In the genomic region with DNA sequence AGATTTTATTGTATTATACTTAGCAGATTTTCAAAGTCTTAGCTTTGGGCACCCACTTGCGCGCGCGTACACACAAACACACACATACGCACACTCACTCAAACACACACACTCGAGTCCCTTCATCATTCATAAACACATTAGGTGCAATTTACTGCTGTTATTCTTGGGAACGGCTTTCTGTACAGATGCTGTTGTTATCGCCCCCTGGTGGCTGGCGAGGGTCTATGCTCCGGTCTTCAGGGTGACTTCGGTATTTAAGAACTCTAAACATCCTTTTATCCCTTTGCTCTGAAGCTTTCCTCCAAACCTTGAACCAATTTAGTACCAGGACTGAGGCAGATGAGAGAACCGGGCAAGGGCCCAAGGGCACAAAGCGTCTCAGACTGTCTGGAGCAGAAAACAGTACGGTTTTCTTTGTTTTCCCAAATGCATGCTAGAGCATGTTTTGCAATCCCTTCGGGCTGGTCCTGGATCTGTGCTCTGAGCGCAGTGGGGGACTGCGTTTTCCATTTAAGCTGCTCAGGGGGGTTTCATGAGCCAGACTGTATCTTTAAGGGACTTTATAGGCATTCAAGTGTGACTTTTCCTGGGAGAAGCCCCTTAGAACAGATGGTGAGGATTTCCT, we compare ENCODE assay signal across 8 cellular contexts. TPM values are rescaled to one million over a fixed set of nuclear protein-coding genes. Genes with fewer than 3 reads are reported as not detected.
DNase-seq lines count a peak whose midpoint lies in the region; ATAC-seq and TF ChIP-seq lines count a peak whose summit lies in the region.

No MANE protein-coding gene starts in this region.

- RAD21 ChIA-PET in HCT116 (lab: Charles Lee; ENCODE audit: low non-redundant PET in 1 of 2, low total read pairs in 2 of 2, uncharacterized antibody in 2 of 2, unreplicated experiment in 2 of 2): no interaction called here

- peak; percentile 29 for DNase-seq in NK-92 treated with Interleukin-12 subunit alpha and Interleukin-12 subunit beta, amount 100 ng/mL, for 24 hours (lab: John Stamatoyannopoulos, UW)
- DNase-seq in NK-92 (lab: John Stamatoyannopoulos, UW; ENCODE audit: unreplicated experiment) (no peak), HCT116 (ENCODE audit: low read depth, low spot score) (peak; percentile 48), NCI-H1092 treated with DMSO at 0.1 percent for 48 hours (lab: John Stamatoyannopoulos, UW) (peak; percentile 58), T1000 (lab: John Stamatoyannopoulos, UW) (peak; percentile 27), kidney tubule cell (ENCODE audit: low spot score) (peak; percentile 75)
- DNase-seq in central memory CD8-positive, alpha-beta T cell (ENCODE audit: low spot score in 2 of 2): no peak
- peak; percentile 57 to 77 for DNase-seq in stimulated activated CD4-positive, alpha-beta T cell treated with anti-CD3 and anti-CD28 coated beads, Interleukin-2, amount 100 ng/mL, for 24 hours

- peak overlapping the region; percentile 16 for H3K4me3 Mint-ChIP-seq in central memory CD8-positive, alpha-beta T cell

- H3K4me1 ChIP-seq in HCT116 (ENCODE audit: control insufficient read depth in 1 of 2, insufficient read depth in 2 of 2, low read length in 2 of 2): no peaks in the 10 kb centered on the region

- peaks cover 77% of the 10 kb centered on the region for H3K27me3 Mint-ChIP-seq in central memory CD8-positive, alpha-beta T cell

- no peaks in the 10 kb centered on the region for H3K79me2 ChIP-seq in HCT116 (ENCODE audit: insufficient read depth, low read length)

- H2AFZ ChIP-seq in HCT116 (ENCODE audit: low read depth, low read length, poor library complexity, severe bottlenecking): no peak overlapping the region

- intact Hi-C loops in HCT116 (cut with micrococcal nuclease): loop anchor here (1.0 to 5.0 kb wide), 4 partner anchors 315 to 1034 kb away; no protein-coding TSS in a partner anchor

- TF ChIP-seq RAD21 in HCT116 (IDR thresholded peaks at IDR 0.05; ENCODE audit: low read depth): peak; percentile 74

- no peaks in the 10 kb centered on the region for H3K9me2 ChIP-seq in HCT116 (ENCODE audit: insufficient read depth)

- no peaks in the 10 kb centered on the region for H4K20me1 ChIP-seq in HCT116 (ENCODE audit: insufficient read depth)

- POLR2A ChIA-PET in HCT116 (lab: Charles Lee): no interaction called here

- H3K4me3 ChIP-seq in HCT116 (replicated peaks in 1 of 2; ENCODE audit: low read depth in 1 of 2, low read length in 2 of 2): no peak overlapping the region

- no peaks in the 10 kb centered on the region for H3K9me3 Mint-ChIP-seq in central memory CD8-positive, alpha-beta T cell

- peak; percentile 78 to 96 (median 87) for TF ChIP-seq CTCF in HCT116 (IDR thresholded peaks at IDR 0.05 in 2 of 3, conservative IDR thresholded peaks at IDR 0.05 in 1 of 3; ENCODE audit: borderline replicate concordance in 1 of 3, insufficient read depth in 1 of 3, low read depth in 2 of 3, low read length in 2 of 3)

- H3K27ac Mint-ChIP-seq in central memory CD8-positive, alpha-beta T cell (ENCODE audit: low read depth): no peak overlapping the region

- H3K27ac ChIP-seq in HCT116 (ENCODE audit: low read depth, low read length): no peak overlapping the region

- H3K4me1 Mint-ChIP-seq in central memory CD8-positive, alpha-beta T cell: peaks cover 7% of the 10 kb centered on the region

- BruUV-seq in HCT116 (replicated peaks; lab: Mats Ljungman, UMichigan): no TSS peak

- H3K27me3 ChIP-seq in HCT116 (ENCODE audit: insufficient read depth, low read length): peaks cover 16% of the 10 kb centered on the region; the same call in 1 of the 2 replicates

- TF ChIP-seq POLR2A in HCT116 (IDR thresholded peaks at IDR 0.05; ENCODE audit: borderline replicate concordance, extremely low read depth, insufficient read depth, insufficient read length): no peak

- H3K9me3 ChIP-seq in HCT116 (ENCODE audit: control insufficient read depth in 1 of 2, insufficient read depth in 1 of 2, low read depth in 1 of 2, low read length in 2 of 2): no peaks in the 10 kb centered on the region

- CTCF ChIA-PET in HCT116 (lab: Charles Lee): no interaction called here

- peak; percentile 89 for ATAC-seq in HCT116
- no peak for ATAC-seq in central memory CD8-positive, alpha-beta T cell (replicated peaks; ENCODE audit: extremely low read depth, poor library complexity, severe bottlenecking)

- H3K4me2 ChIP-seq in HCT116 (ENCODE audit: low read length): no peak overlapping the region

- no peaks in the 10 kb centered on the region for H3K36me3 ChIP-seq in HCT116 (ENCODE audit: control insufficient read depth in 1 of 2, insufficient read depth in 2 of 2, low read length in 2 of 2)

- H3K36me3 Mint-ChIP-seq in central memory CD8-positive, alpha-beta T cell (ENCODE audit: insufficient read depth): peaks cover 2% of the 10 kb centered on the region

- H3K9ac ChIP-seq in HCT116 (ENCODE audit: low read length): no peak overlapping the region

TF ChIP-seq in HCT116, 20 proteins besides CTCF, POLR2A, EP300 and RAD21:
- TF ChIP-seq EZH2 (IDR thresholded peaks at IDR 0.05) (no peak), CBX3 (IDR thresholded peaks at IDR 0.05; ENCODE audit: low read depth) (0 out of 2 replicates have a peak, but pooled peaks have one; percentile 16)

RNA-seq across cellular contexts. Expression of gene SLIT3, which starts 1.7 kb away (rescaled TPM):
- 0.10 TPM for total RNA-seq in HCT116 (2021; ENCODE audit: unreplicated experiment)
- 0.01 TPM in 1 of 2 replicates, not detected in the other for polyA plus RNA-seq in HCT116 (2012)

Comparison
In these comparisons a context has a peak if more than half of its experiments do, and no peak if none do; other contexts are left out.
1. DNase-seq: peak in NK-92 treated with Interleukin-12 subunit alpha and Interleukin-12 subunit beta, amount 100 ng/mL, for 24 hours (single experiment), HCT116 (single experiment), NCI-H1092 treated with DMSO at 0.1 percent for 48 hours (single experiment), T1000 (single experiment), kidney tubule cell (single experiment) and stimulated activated CD4-positive, alpha-beta T cell treated with anti-CD3 and anti-CD28 coated beads, Interleukin-2, amount 100 ng/mL, for 24 hours (2 of 2); none in NK-92 (single experiment) and central memory CD8-positive, alpha-beta T cell (0 of 2).